13 cellular contexts compared by ENCODE assay signal in genomic region chr11:96197221-96197620, GRCh38.
A peak's percentile ranks its signal among the peaks of the same experiment; 100 is the strongest.
DNase-seq lines count a peak whose midpoint lies in the region; ATAC-seq and TF ChIP-seq lines count a peak whose summit lies in the region.
"Had no signal": no experiment of that assay in that cellular context is flagged by ENCODE, and none has a peak within 500 bp of the region (broad histone marks: within the 10 kb centered on the region; RNA-seq: fewer than 3 reads in every experiment).

No MANE protein-coding gene starts in this region.

- H2AFZ ChIP-seq in smooth muscle cell (ENCODE audit: low read depth) = no peak overlapping the region

- intact Hi-C loops in activated CD4-positive, alpha-beta memory T cell treated with anti-CD3 and anti-CD28 coated beads for 36 hours (cut with micrococcal nuclease) = loop anchor here (10.0 kb wide), 1 partner anchor 272 kb away; the partner anchor contains the start of gene MTMR2
- intact Hi-C loops in thyroid gland (cut with DNase I) = no loop called here

- TF ChIP-seq CTCF in fibroblast of the aortic adventitia (IDR thresholded peaks at IDR 0.05; ENCODE audit: insufficient read depth, low read length) = no peak
- no peak for TF ChIP-seq CTCF in smooth muscle cell (IDR thresholded peaks at IDR 0.05; ENCODE audit: borderline replicate concordance, insufficient read depth, poor library complexity, severe bottlenecking)
- no peak for TF ChIP-seq CTCF in thyroid gland (IDR thresholded peaks at IDR 0.05)

- H3K9ac ChIP-seq in smooth muscle cell (ENCODE audit: low read depth) = no peak overlapping the region

- H3K79me2 ChIP-seq in smooth muscle cell (ENCODE audit: low read depth) = peaks cover 77% of the 10 kb centered on the region

- no peak overlapping the region for H3K4me3 ChIP-seq in fibroblast of the aortic adventitia (ENCODE audit: low read depth, low read length)
- H3K4me3 ChIP-seq in smooth muscle cell = no peak overlapping the region
- H3K4me3 ChIP-seq in thyroid gland (replicated peaks in 1 of 3) = no peak overlapping the region
- H3K4me3 ChIP-seq: A549 had no signal

- no peaks in the 10 kb centered on the region for H3K36me3 ChIP-seq in smooth muscle cell (ENCODE audit: low read depth)
- H3K36me3 ChIP-seq in thyroid gland = no peaks in the 10 kb centered on the region

- POLR2A ChIA-PET in activated CD4-positive, alpha-beta memory T cell treated with anti-CD3 and anti-CD28 coated beads for 36 hours (lab: Charles Lee) = interaction anchor here (2.4 kb wide), 1 partner anchor 136 kb away, joined by 7 read pairs; no protein-coding TSS in a partner anchor
- POLR2A ChIA-PET in activated CD4-positive, alpha-beta memory T cell treated with anti-CD3 and anti-CD28 coated beads, Interleukin-2, amount 10 ng/mL, durations not matched to agents 7 days and 5 days (lab: Charles Lee) = interaction anchor here (0.7 to 1.8 kb wide), 5 partner anchors 8 to 144 kb away, joined by 3 to 6 read pairs (median 4); no protein-coding TSS in a partner anchor

- TF ChIP-seq POLR2A in thyroid gland (IDR thresholded peaks at IDR 0.05) = no peak

- H3K27me3 ChIP-seq in smooth muscle cell (ENCODE audit: low read depth) = no peaks in the 10 kb centered on the region
- no peaks in the 10 kb centered on the region for H3K27me3 ChIP-seq in thyroid gland
- H3K27me3 ChIP-seq: foreskin keratinocyte had no signal

- H3K27me3 Mint-ChIP-seq in activated CD4-positive, alpha-beta memory T cell treated with anti-CD3 and anti-CD28 coated beads for 36 hours = no peaks in the 10 kb centered on the region
- H3K27me3 Mint-ChIP-seq in activated CD4-positive, alpha-beta memory T cell treated with anti-CD3 and anti-CD28 coated beads, Interleukin-2, amount 10 ng/mL, durations not matched to agents 7 days and 5 days = no peaks in the 10 kb centered on the region
- no peaks in the 10 kb centered on the region for H3K27me3 Mint-ChIP-seq in T-helper 17 cell

- ATAC-seq in T-helper 17 cell = no peak
- ATAC-seq: A549, foreskin keratinocyte had no signal

- peak overlapping the region; percentile 27 for H3K4me2 ChIP-seq in smooth muscle cell
- H3K4me2 ChIP-seq: A549 had no signal

- no peaks in the 10 kb centered on the region for H3K9me3 ChIP-seq in T-helper 17 cell (ENCODE audit: control insufficient read depth, low read length, poor library complexity, severe bottlenecking)
- H3K9me3 ChIP-seq in smooth muscle cell (replicated peaks; ENCODE audit: low read depth) = no peaks in the 10 kb centered on the region
- H3K9me3 ChIP-seq in thyroid gland = no peaks in the 10 kb centered on the region
- H3K9me3 ChIP-seq: A549 had no signal

- H3K4me1 Mint-ChIP-seq in activated CD4-positive, alpha-beta memory T cell treated with anti-CD3 and anti-CD28 coated beads for 36 hours (ENCODE audit: low read depth) = peaks cover 85% of the 10 kb centered on the region
- peaks cover 61% of the 10 kb centered on the region for H3K4me1 Mint-ChIP-seq in activated CD4-positive, alpha-beta memory T cell treated with anti-CD3 and anti-CD28 coated beads, Interleukin-2, amount 10 ng/mL, durations not matched to agents 7 days and 5 days
- H3K4me1 Mint-ChIP-seq in T-helper 17 cell = peaks cover 49% of the 10 kb centered on the region

- H3K27ac Mint-ChIP-seq in activated CD4-positive, alpha-beta memory T cell treated with anti-CD3 and anti-CD28 coated beads for 36 hours = peak overlapping the region; percentile 94
- H3K27ac Mint-ChIP-seq in activated CD4-positive, alpha-beta memory T cell treated with anti-CD3 and anti-CD28 coated beads, Interleukin-2, amount 10 ng/mL, durations not matched to agents 7 days and 5 days = no peak overlapping the region
- H3K27ac Mint-ChIP-seq in T-helper 17 cell = peak overlapping the region; percentile 44

- 78% methylated on average over 2 of the region's 2 CpGs for WGBS in smooth muscle cell (ENCODE audit: low lambda C conversion rate)
- WGBS in thyroid gland, 2 donors = 85 to 97% methylated on average over 2 of the region's 2 CpGs

- peaks cover 20% of the 10 kb centered on the region for H3K36me3 Mint-ChIP-seq in activated CD4-positive, alpha-beta memory T cell treated with anti-CD3 and anti-CD28 coated beads for 36 hours
- H3K36me3 Mint-ChIP-seq in activated CD4-positive, alpha-beta memory T cell treated with anti-CD3 and anti-CD28 coated beads, Interleukin-2, amount 10 ng/mL, durations not matched to agents 7 days and 5 days (ENCODE audit: low read depth) = peaks cover 38% of the 10 kb centered on the region
- peaks cover 3% of the 10 kb centered on the region for H3K36me3 Mint-ChIP-seq in T-helper 17 cell (ENCODE audit: low read depth)

- no peak overlapping the region for H3K4me3 Mint-ChIP-seq in activated CD4-positive, alpha-beta memory T cell treated with anti-CD3 and anti-CD28 coated beads for 36 hours
- H3K4me3 Mint-ChIP-seq in activated CD4-positive, alpha-beta memory T cell treated with anti-CD3 and anti-CD28 coated beads, Interleukin-2, amount 10 ng/mL, durations not matched to agents 7 days and 5 days = no peak overlapping the region
- peak overlapping the region; percentile 59 for H3K4me3 Mint-ChIP-seq in T-helper 17 cell

- peaks cover 5% of the 10 kb centered on the region for H3F3A ChIP-seq in smooth muscle cell (ENCODE audit: low read depth)

- no peaks in the 10 kb centered on the region for H3K9me3 Mint-ChIP-seq in activated CD4-positive, alpha-beta memory T cell treated with anti-CD3 and anti-CD28 coated beads for 36 hours
- H3K9me3 Mint-ChIP-seq in activated CD4-positive, alpha-beta memory T cell treated with anti-CD3 and anti-CD28 coated beads, Interleukin-2, amount 10 ng/mL, durations not matched to agents 7 days and 5 days = peaks cover 2% of the 10 kb centered on the region

- H3K4me1 ChIP-seq in smooth muscle cell (ENCODE audit: low read depth) (peaks cover 25% of the 10 kb centered on the region), thyroid gland (peaks cover 5 to 13% of the 10 kb centered on the region in 2 donors)

- DNase-seq in activated CD4-positive, alpha-beta memory T cell treated with anti-CD3 and anti-CD28 coated beads for 36 hours = no peak
- DNase-seq in activated CD4-positive, alpha-beta memory T cell treated with anti-CD3 and anti-CD28 coated beads, Interleukin-2, amount 10 ng/mL, durations not matched to agents 7 days and 5 days = no peak
- DNase-seq in T-helper 17 cell (no peak), fibroblast of the aortic adventitia (ENCODE audit: low read depth) (peak; percentile 38), smooth muscle cell (lab: John Stamatoyannopoulos, UW; ENCODE audit: unreplicated experiment) (no peak), thyroid gland (no peak), NCI-H2227 (lab: John Stamatoyannopoulos, UW; ENCODE audit: unreplicated experiment) (no peak), SHP77 treated with DMSO at 0.1 percent for 48 hours (lab: John Stamatoyannopoulos, UW) (no peak)
- DNase-seq: foreskin keratinocyte, NCI-H1436 treated with DMSO at 0.1 percent for 48 hours, NCI-H526, T-helper 9 cell had no signal

- no peaks in the 10 kb centered on the region for H4K20me1 ChIP-seq in smooth muscle cell (ENCODE audit: low read depth)

- CTCF ChIA-PET in activated CD4-positive, alpha-beta memory T cell treated with anti-CD3 and anti-CD28 coated beads for 36 hours (lab: Charles Lee) = interaction anchor here (0.5 to 3.5 kb wide), 2 partner anchors 28 to 145 kb away, joined by 3 to 18 read pairs; partner anchors contain the start of gene MAML2
- CTCF ChIA-PET in activated CD4-positive, alpha-beta memory T cell treated with anti-CD3 and anti-CD28 coated beads, Interleukin-2, amount 10 ng/mL, durations not matched to agents 7 days and 5 days (lab: Charles Lee) = interaction anchor here (1.1 to 1.6 kb wide), 2 partner anchors 27 to 146 kb away, joined by 3 to 6 read pairs; partner anchors contain the start of gene MAML2

- H3K27ac ChIP-seq in smooth muscle cell (ENCODE audit: low read depth) (peak overlapping the region; percentile 13), thyroid gland (no peak overlapping the region)
- H3K27ac ChIP-seq: A549 had no signal
